In the genomic region with DNA sequence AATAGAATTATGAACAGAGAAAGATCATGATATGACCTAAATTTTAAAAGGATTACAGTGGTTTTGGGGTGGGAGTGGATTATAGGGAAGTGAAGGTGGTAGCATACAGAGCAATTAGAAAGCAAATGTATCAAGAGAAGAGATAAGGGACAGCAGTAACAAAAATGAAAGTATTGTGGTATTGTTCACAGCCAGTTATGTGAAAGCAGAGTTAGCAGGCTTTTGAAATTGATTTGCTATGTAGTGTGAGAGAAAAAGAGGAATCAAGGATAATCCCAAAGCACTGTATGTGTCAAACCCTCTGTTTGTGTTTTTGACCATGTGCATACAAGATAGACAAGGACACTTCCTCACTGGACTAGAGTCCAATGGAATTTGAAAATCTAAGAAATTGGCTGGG, we compare ENCODE assay signal across 22 cellular contexts.
"Had no signal": no experiment of that assay in that cellular context is flagged by ENCODE, and none has a peak within 500 bp of the region (broad histone marks: within the 10 kb centered on the region; RNA-seq: fewer than 3 reads in every experiment).

No MANE protein-coding gene starts in this region.

- H3K4me1 ChIP-seq: body of pancreas had no signal

- ATAC-seq: activated CD4-positive, CD25-positive, alpha-beta regulatory T cell treated with anti-CD3 and anti-CD28 coated beads, Interleukin-2, amount 50 U/mL, for 24 hours; activated CD8-positive, alpha-beta T cell treated with anti-CD3 and anti-CD28 coated beads, Interleukin-2, amount 10 ng/mL, durations not matched to agents 7 days and 5 days; body of pancreas; Right ventricle myocardium inferior; T-helper 17 cell had no signal

- H3K4me3 Mint-ChIP-seq: activated CD8-positive, alpha-beta T cell treated with anti-CD3 and anti-CD28 coated beads, Interleukin-2, amount 10 ng/mL, durations not matched to agents 7 days and 5 days; activated naive CD8-positive, alpha-beta T cell treated with anti-CD3 and anti-CD28 coated beads, Interleukin-2, amount 10 ng/mL, durations not matched to agents 7 days and 5 days; T-helper 17 cell had no signal

- H3K27ac Mint-ChIP-seq: activated CD8-positive, alpha-beta T cell treated with anti-CD3 and anti-CD28 coated beads, Interleukin-2, amount 10 ng/mL, durations not matched to agents 7 days and 5 days; activated naive CD8-positive, alpha-beta T cell treated with anti-CD3 and anti-CD28 coated beads, Interleukin-2, amount 10 ng/mL, durations not matched to agents 7 days and 5 days; T-helper 17 cell had no signal

- DNase-seq: activated CD4-positive, alpha-beta T cell treated with anti-CD3 and anti-CD28 coated beads for 4 hours; activated CD8-positive, alpha-beta memory T cell treated with anti-CD3 and anti-CD28 coated beads, Interleukin-2, amount 50 U/mL, for 48 hours; activated CD8-positive, alpha-beta T cell treated with anti-CD3 and anti-CD28 coated beads, Interleukin-2, amount 10 ng/mL, durations not matched to agents 7 days and 5 days; activated naive CD4-positive, alpha-beta T cell treated with anti-CD3 and anti-CD28 coated beads, Interleukin-2, amount 50 U/mL, for 16 hours; activated naive CD8-positive, alpha-beta T cell treated with anti-CD3 and anti-CD28 coated beads, Interleukin-2, amount 10 ng/mL, durations not matched to agents 7 days and 5 days; activated T-cell treated with anti-CD3 and anti-CD28 coated beads, Interleukin-2, amount 50 U/mL, for 1 hour; aorta; body of pancreas; central memory CD4-positive, alpha-beta T cell; NCI-H1048; NCI-H187 treated with DMSO at 0.1 percent for 48 hours; NCI-H2081 treated with DMSO at 0.1 percent for 48 hours; NCI-H446; NCI-H524; T-helper 17 cell; T-helper 9 cell had no signal

- H3K27ac ChIP-seq: body of pancreas, coronary artery, SK-N-MC had no signal

- H3K36me3 Mint-ChIP-seq: activated naive CD8-positive, alpha-beta T cell treated with anti-CD3 and anti-CD28 coated beads, Interleukin-2, amount 10 ng/mL, durations not matched to agents 7 days and 5 days had no signal

- H3K4me3 ChIP-seq: body of pancreas, coronary artery, SK-N-MC had no signal

- H3K9me3 ChIP-seq: body of pancreas had no signal

- FAIRE-seq: bronchial epithelial cell, TTC549 had no signal

- H3K27me3 Mint-ChIP-seq: activated naive CD8-positive, alpha-beta T cell treated with anti-CD3 and anti-CD28 coated beads, Interleukin-2, amount 10 ng/mL, durations not matched to agents 7 days and 5 days; T-helper 17 cell had no signal

- H3K4me1 Mint-ChIP-seq: activated naive CD8-positive, alpha-beta T cell treated with anti-CD3 and anti-CD28 coated beads, Interleukin-2, amount 10 ng/mL, durations not matched to agents 7 days and 5 days; T-helper 17 cell had no signal

- H3K27me3 ChIP-seq: body of pancreas had no signal
